ENCODE assay signal across 1 cellular context in the genomic region with DNA sequence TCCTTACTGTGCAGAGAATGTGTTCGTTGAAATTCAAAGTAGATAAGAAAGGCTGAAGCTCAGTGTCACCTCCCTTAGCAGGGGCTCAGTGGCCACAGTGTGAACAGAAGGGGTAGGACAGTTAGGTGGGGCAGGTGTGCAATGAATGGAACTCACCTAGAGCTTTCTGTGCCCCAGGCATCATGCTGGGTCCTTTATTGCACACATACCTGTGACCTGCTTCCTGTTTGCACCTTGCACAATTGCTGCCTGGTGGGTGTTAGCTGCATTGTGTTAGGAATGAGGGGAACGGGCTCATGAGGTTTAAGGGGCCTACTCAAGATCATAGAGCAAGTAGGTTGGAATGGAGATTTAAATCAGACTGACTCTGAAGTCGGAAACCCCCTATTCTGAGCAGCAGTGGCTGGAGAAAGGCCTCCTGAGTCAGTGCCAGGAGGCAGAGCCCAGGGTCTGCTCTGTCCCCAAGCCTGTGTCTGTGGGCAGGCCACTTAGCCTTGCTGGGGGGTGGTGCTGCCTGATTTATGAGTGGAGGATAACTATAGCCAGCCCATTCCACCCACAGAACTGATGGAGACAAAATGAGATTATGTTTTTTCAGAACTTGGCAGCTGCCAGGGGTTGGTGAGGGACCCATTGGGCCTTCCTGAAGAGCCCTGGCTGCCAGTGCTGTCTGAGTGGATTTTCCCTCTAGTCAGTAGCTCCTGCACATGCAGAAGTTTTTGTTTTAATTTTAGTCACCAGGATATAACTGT.
TF ChIP-seq lines count a peak whose summit lies in the region.

No MANE protein-coding gene starts in this region.

TF ChIP-seq in H1, 55 proteins besides CTCF, POLR2A, EP300 and RAD21 (continued from another document):
- TF ChIP-seq, protein P1, sequence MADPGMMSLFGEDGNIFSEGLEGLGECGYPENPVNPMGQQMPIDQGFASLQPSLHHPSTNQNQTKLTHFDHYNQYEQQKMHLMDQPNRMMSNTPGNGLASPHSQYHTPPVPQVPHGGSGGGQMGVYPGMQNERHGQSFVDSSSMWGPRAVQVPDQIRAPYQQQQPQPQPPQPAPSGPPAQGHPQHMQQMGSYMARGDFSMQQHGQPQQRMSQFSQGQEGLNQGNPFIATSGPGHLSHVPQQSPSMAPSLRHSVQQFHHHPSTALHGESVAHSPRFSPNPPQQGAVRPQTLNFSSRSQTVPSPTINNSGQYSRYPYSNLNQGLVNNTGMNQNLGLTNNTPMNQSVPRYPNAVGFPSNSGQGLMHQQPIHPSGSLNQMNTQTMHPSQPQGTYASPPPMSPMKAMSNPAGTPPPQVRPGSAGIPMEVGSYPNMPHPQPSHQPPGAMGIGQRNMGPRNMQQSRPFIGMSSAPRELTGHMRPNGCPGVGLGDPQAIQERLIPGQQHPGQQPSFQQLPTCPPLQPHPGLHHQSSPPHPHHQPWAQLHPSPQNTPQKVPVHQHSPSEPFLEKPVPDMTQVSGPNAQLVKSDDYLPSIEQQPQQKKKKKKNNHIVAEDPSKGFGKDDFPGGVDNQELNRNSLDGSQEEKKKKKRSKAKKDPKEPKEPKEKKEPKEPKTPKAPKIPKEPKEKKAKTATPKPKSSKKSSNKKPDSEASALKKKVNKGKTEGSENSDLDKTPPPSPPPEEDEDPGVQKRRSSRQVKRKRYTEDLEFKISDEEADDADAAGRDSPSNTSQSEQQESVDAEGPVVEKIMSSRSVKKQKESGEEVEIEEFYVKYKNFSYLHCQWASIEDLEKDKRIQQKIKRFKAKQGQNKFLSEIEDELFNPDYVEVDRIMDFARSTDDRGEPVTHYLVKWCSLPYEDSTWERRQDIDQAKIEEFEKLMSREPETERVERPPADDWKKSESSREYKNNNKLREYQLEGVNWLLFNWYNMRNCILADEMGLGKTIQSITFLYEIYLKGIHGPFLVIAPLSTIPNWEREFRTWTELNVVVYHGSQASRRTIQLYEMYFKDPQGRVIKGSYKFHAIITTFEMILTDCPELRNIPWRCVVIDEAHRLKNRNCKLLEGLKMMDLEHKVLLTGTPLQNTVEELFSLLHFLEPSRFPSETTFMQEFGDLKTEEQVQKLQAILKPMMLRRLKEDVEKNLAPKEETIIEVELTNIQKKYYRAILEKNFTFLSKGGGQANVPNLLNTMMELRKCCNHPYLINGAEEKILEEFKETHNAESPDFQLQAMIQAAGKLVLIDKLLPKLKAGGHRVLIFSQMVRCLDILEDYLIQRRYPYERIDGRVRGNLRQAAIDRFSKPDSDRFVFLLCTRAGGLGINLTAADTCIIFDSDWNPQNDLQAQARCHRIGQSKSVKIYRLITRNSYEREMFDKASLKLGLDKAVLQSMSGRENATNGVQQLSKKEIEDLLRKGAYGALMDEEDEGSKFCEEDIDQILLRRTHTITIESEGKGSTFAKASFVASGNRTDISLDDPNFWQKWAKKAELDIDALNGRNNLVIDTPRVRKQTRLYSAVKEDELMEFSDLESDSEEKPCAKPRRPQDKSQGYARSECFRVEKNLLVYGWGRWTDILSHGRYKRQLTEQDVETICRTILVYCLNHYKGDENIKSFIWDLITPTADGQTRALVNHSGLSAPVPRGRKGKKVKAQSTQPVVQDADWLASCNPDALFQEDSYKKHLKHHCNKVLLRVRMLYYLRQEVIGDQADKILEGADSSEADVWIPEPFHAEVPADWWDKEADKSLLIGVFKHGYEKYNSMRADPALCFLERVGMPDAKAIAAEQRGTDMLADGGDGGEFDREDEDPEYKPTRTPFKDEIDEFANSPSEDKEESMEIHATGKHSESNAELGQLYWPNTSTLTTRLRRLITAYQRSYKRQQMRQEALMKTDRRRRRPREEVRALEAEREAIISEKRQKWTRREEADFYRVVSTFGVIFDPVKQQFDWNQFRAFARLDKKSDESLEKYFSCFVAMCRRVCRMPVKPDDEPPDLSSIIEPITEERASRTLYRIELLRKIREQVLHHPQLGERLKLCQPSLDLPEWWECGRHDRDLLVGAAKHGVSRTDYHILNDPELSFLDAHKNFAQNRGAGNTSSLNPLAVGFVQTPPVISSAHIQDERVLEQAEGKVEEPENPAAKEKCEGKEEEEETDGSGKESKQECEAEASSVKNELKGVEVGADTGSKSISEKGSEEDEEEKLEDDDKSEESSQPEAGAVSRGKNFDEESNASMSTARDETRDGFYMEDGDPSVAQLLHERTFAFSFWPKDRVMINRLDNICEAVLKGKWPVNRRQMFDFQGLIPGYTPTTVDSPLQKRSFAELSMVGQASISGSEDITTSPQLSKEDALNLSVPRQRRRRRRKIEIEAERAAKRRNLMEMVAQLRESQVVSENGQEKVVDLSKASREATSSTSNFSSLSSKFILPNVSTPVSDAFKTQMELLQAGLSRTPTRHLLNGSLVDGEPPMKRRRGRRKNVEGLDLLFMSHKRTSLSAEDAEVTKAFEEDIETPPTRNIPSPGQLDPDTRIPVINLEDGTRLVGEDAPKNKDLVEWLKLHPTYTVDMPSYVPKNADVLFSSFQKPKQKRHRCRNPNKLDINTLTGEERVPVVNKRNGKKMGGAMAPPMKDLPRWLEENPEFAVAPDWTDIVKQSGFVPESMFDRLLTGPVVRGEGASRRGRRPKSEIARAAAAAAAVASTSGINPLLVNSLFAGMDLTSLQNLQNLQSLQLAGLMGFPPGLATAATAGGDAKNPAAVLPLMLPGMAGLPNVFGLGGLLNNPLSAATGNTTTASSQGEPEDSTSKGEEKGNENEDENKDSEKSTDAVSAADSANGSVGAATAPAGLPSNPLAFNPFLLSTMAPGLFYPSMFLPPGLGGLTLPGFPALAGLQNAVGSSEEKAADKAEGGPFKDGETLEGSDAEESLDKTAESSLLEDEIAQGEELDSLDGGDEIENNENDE (IDR thresholded peaks at IDR 0.05; ENCODE audit: insufficient replicate concordance, low read length) = no peak
